Comparison of ENCODE assay signal across 2 cellular contexts in genomic region chr19:32421589-32422361, GRCh38.
TF ChIP-seq lines count a peak whose summit lies in the region.

No MANE protein-coding gene starts in this region.

TF ChIP-seq in HEK293, 187 proteins besides CTCF, POLR2A, EP300 and RAD21 (continued from another document):
- TF ChIP-seq, protein P1, sequence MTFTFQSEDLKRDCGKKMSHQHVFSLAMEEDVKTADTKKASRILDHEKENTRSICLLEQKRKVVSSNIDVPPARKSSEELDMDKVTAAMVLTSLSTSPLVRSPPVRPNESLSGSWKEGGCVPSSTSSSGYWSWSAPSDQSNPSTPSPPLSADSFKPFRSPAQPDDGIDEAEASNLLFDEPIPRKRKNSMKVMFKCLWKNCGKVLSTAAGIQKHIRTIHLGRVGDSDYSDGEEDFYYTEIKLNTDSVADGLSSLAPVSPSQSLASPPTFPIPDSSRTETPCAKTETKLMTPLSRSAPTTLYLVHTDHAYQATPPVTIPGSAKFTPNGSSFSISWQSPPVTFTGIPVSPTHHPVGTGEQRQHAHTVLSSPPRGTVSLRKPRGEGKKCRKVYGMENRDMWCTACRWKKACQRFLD (tag by site-specific recombination; IDR thresholded peaks at IDR 0.05), result no peak
- TF ChIP-seq TCF7L2 (IDR thresholded peaks at IDR 0.05; ENCODE audit: borderline replicate concordance, low read depth, low read length) (no peak), ZBTB17 (tag by site-specific recombination; IDR thresholded peaks at IDR 0.05) (peak; percentile 90)
- TF ChIP-seq, protein P2, sequence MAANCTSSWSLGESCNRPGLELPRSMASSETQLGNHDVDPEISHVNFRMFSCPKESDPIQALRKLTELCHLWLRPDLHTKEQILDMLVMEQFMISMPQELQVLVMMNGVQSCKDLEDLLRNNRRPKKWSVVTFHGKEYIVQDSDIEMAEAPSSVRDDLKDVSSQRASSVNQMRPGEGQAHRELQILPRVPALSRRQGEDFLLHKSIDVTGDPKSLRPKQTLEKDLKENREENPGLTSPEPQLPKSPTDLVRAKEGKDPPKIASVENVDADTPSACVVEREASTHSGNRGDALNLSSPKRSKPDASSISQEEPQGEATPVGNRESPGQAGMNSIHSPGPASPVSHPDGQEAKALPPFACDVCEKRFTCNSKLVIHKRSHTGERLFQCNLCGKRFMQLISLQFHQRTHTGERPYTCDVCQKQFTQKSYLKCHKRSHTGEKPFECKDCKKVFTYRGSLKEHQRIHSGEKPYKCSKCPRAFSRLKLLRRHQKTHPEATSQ (tag by site-specific recombination; IDR thresholded peaks at IDR 0.05), result no peak
TF ChIP-seq in HEK293: peak in this region for 1.

TF ChIP-seq in K562, 482 proteins besides CTCF, POLR2A, EP300 and RAD21 (continued from another document and continues in another):
- TF ChIP-seq SMAD2 (IDR thresholded peaks at IDR 0.05; ENCODE audit: low read depth, low read length), result no peak
- TF ChIP-seq MAFG (tag; conservative IDR thresholded peaks at IDR 0.05), result no peak
- TF ChIP-seq MYC (IDR thresholded peaks at IDR 0.05; ENCODE audit: low read depth, low read length), result peak; percentile 86
- no peak for TF ChIP-seq MYC (CRISPR knock-in tag; IDR thresholded peaks at IDR 0.05; ENCODE audit: borderline replicate concordance, low read depth)
- no peak for TF ChIP-seq HDAC6 (IDR thresholded peaks at IDR 0.05; ENCODE audit: low read depth, low read length)
- TF ChIP-seq NR2C1 (IDR thresholded peaks at IDR 0.05), result 0 out of 2 replicates have a peak, but pooled peaks have one; percentile 28
- TF ChIP-seq NR2C1 (tag; IDR thresholded peaks at IDR 0.05), result peak; percentile 40; the same call in 1 of the 2 replicates
- no peak for TF ChIP-seq NFYB (IDR thresholded peaks at IDR 0.05; ENCODE audit: extremely low read depth, insufficient read length)
- 0 out of 2 replicates have a peak, but pooled peaks have one; percentile 58 for TF ChIP-seq JUN (IDR thresholded peaks at IDR 0.05; ENCODE audit: borderline replicate concordance, low read depth, low read length)
- no peak for TF ChIP-seq JUN (CRISPR knock-in tag; IDR thresholded peaks at IDR 0.05; ENCODE audit: borderline replicate concordance)
- no peak for TF ChIP-seq FOXA3 (CRISPR knock-in tag; conservative IDR thresholded peaks at IDR 0.05 in 1 of 2, IDR thresholded peaks at IDR 0.05 in 1 of 2)
- TF ChIP-seq PRDM10 (IDR thresholded peaks at IDR 0.05; ENCODE audit: partially characterized antibody), result peak; percentile 80
- TF ChIP-seq ZNF551 (CRISPR knock-in tag; IDR thresholded peaks at IDR 0.05), result no peak
- no peak for TF ChIP-seq TARDBP (IDR thresholded peaks at IDR 0.05)
- TF ChIP-seq, protein P3, sequence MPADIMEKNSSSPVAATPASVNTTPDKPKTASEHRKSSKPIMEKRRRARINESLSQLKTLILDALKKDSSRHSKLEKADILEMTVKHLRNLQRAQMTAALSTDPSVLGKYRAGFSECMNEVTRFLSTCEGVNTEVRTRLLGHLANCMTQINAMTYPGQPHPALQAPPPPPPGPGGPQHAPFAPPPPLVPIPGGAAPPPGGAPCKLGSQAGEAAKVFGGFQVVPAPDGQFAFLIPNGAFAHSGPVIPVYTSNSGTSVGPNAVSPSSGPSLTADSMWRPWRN (IDR thresholded peaks at IDR 0.05; ENCODE audit: low read depth), result 0 out of 2 replicates have a peak, but pooled peaks have one; percentile 60
- TF ChIP-seq ZNF121 (CRISPR knock-in tag; conservative IDR thresholded peaks at IDR 0.05), result no peak
- no peak for TF ChIP-seq FOXA1 (IDR thresholded peaks at IDR 0.05; ENCODE audit: borderline replicate concordance)
- TF ChIP-seq RBM39 (optimal IDR thresholded peaks at IDR 0.05; ENCODE audit: low read depth, low read length), result no peak
- no peak for TF ChIP-seq ZNF696 (CRISPR knock-in tag; conservative IDR thresholded peaks at IDR 0.05)
- TF ChIP-seq ZNF311 (CRISPR knock-in tag; IDR thresholded peaks at IDR 0.05), result no peak
- no peak for TF ChIP-seq POLR2AphosphoS2 (IDR thresholded peaks at IDR 0.05; ENCODE audit: low read length)
- TF ChIP-seq NR2C2 (CRISPR knock-in tag; IDR thresholded peaks at IDR 0.05), result no peak
- TF ChIP-seq NR2C2 (tag; IDR thresholded peaks at IDR 0.05), result peak; percentile 81
- TF ChIP-seq, protein P4, sequence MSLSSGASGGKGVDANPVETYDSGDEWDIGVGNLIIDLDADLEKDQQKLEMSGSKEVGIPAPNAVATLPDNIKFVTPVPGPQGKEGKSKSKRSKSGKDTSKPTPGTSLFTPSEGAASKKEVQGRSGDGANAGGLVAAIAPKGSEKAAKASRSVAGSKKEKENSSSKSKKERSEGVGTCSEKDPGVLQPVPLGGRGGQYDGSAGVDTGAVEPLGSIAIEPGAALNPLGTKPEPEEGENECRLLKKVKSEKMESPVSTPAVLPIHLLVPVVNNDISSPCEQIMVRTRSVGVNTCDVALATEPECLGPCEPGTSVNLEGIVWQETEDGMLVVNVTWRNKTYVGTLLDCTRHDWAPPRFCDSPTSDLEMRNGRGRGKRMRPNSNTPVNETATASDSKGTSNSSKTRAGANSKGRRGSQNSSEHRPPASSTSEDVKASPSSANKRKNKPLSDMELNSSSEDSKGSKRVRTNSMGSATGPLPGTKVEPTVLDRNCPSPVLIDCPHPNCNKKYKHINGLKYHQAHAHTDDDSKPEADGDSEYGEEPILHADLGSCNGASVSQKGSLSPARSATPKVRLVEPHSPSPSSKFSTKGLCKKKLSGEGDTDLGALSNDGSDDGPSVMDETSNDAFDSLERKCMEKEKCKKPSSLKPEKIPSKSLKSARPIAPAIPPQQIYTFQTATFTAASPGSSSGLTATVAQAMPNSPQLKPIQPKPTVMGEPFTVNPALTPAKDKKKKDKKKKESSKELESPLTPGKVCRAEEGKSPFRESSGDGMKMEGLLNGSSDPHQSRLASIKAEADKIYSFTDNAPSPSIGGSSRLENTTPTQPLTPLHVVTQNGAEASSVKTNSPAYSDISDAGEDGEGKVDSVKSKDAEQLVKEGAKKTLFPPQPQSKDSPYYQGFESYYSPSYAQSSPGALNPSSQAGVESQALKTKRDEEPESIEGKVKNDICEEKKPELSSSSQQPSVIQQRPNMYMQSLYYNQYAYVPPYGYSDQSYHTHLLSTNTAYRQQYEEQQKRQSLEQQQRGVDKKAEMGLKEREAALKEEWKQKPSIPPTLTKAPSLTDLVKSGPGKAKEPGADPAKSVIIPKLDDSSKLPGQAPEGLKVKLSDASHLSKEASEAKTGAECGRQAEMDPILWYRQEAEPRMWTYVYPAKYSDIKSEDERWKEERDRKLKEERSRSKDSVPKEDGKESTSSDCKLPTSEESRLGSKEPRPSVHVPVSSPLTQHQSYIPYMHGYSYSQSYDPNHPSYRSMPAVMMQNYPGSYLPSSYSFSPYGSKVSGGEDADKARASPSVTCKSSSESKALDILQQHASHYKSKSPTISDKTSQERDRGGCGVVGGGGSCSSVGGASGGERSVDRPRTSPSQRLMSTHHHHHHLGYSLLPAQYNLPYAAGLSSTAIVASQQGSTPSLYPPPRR (CRISPR knock-in tag; IDR thresholded peaks at IDR 0.05; ENCODE audit: borderline replicate concordance), result no peak
- TF ChIP-seq CAMTA2 (CRISPR knock-in tag; conservative IDR thresholded peaks at IDR 0.05), result no peak
- peak; percentile 94 for TF ChIP-seq ZNF384 (IDR thresholded peaks at IDR 0.05; ENCODE audit: low read depth, low read length)
- peak; percentile 41 to 70; a peak in 3 of 4 replicates for TF ChIP-seq TRIM24 (IDR thresholded peaks at IDR 0.05)
- TF ChIP-seq, protein P5, sequence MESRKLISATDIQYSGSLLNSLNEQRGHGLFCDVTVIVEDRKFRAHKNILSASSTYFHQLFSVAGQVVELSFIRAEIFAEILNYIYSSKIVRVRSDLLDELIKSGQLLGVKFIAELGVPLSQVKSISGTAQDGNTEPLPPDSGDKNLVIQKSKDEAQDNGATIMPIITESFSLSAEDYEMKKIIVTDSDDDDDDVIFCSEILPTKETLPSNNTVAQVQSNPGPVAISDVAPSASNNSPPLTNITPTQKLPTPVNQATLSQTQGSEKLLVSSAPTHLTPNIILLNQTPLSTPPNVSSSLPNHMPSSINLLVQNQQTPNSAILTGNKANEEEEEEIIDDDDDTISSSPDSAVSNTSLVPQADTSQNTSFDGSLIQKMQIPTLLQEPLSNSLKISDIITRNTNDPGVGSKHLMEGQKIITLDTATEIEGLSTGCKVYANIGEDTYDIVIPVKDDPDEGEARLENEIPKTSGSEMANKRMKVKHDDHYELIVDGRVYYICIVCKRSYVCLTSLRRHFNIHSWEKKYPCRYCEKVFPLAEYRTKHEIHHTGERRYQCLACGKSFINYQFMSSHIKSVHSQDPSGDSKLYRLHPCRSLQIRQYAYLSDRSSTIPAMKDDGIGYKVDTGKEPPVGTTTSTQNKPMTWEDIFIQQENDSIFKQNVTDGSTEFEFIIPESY (CRISPR knock-in tag; IDR thresholded peaks at IDR 0.05), result no peak
- TF ChIP-seq SRSF1 (IDR thresholded peaks at IDR 0.05; ENCODE audit: low read depth, low read length), result no peak
- no peak for TF ChIP-seq ZNF408 (CRISPR knock-in tag; IDR thresholded peaks at IDR 0.05; ENCODE audit: low read depth)
- no peak for TF ChIP-seq ETV5 (CRISPR knock-in tag; IDR thresholded peaks at IDR 0.05; ENCODE audit: low read depth)
- TF ChIP-seq ZNF217 (CRISPR knock-in tag; IDR thresholded peaks at IDR 0.05), result no peak
- TF ChIP-seq NFIC (IDR thresholded peaks at IDR 0.05), result 0 out of 2 replicates have a peak, but pooled peaks have one; percentile 32
- peak; percentile 58 for TF ChIP-seq BHLHE40 (IDR thresholded peaks at IDR 0.05; ENCODE audit: low read length)
- TF ChIP-seq SAFB2 (IDR thresholded peaks at IDR 0.05; ENCODE audit: borderline replicate concordance, low read depth, low read length, severe bottlenecking), result no peak
- TF ChIP-seq ARNT (IDR thresholded peaks at IDR 0.05), result no peak; a peak in 1 of 4 replicates
- TF ChIP-seq NFE2L1 (tag; IDR thresholded peaks at IDR 0.05; ENCODE audit: borderline replicate concordance, low read depth), result no peak
- no peak; the same call in 1 of the 2 replicates for TF ChIP-seq ZNF24 (IDR thresholded peaks at IDR 0.05)
- no peak for TF ChIP-seq ZNF586 (CRISPR knock-in tag; conservative IDR thresholded peaks at IDR 0.05)
- TF ChIP-seq, protein P6, sequence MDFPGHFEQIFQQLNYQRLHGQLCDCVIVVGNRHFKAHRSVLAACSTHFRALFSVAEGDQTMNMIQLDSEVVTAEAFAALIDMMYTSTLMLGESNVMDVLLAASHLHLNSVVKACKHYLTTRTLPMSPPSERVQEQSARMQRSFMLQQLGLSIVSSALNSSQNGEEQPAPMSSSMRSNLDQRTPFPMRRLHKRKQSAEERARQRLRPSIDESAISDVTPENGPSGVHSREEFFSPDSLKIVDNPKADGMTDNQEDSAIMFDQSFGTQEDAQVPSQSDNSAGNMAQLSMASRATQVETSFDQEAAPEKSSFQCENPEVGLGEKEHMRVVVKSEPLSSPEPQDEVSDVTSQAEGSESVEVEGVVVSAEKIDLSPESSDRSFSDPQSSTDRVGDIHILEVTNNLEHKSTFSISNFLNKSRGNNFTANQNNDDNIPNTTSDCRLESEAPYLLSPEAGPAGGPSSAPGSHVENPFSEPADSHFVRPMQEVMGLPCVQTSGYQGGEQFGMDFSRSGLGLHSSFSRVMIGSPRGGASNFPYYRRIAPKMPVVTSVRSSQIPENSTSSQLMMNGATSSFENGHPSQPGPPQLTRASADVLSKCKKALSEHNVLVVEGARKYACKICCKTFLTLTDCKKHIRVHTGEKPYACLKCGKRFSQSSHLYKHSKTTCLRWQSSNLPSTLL (IDR thresholded peaks at IDR 0.05), result no peak
- TF ChIP-seq, protein P7, sequence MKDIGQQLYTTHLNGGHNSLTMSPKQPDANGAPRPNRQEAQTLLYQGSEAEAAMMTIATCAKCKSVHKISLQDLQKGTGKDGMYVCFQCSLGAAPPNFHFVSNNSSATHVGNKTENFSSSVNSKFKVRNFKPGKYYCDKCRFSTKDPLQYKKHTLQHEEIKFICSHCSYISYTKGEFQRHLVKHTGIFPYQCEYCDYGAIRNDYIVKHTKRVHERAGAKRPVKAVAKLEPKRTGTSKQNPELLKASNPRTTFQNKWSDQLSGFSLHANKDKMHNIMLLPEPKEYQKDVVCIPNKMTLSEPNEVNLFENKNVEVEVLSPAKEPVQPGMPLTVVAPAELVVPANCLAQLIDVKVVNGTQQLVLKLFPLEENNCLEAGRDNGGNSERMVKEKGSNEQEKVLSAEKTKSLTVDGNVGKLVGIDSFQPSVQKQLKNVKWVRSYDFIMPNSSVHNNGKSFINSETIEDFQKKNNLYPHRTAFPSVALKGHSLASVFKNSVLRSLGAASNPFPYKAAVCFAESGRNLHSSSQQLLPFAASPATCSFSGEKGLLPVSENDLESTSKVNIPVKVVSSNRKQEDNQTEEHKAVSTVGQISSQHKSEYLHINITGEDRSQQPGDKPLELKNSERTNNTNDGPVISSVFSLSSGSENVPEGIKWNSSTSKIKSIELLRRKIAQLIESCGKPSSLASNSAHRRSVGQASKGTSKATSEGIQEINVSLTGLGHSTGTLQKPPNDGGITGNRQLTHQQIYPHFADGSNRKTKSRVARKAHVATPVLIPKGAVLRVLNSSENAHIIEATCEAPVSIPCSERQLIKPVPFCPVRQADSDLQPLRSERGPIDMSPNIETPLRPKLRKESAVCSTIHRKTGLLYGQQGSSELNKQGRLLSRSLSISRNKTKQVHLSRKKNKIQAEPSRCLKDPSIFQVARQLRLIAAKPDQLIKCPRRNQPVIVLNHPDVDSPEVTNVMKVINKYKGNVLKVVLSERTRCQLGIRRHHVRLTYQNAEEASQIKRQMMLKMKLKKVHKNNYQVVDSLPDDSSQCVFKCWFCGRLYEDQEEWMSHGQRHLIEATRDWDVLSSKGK (CRISPR knock-in tag; IDR thresholded peaks at IDR 0.05), result no peak
- no peak for TF ChIP-seq TCF7L2 (IDR thresholded peaks at IDR 0.05; ENCODE audit: low read depth, low read length)
- no peak for TF ChIP-seq KAT8 (IDR thresholded peaks at IDR 0.05; ENCODE audit: low read depth)
- TF ChIP-seq SIX5 (IDR thresholded peaks at IDR 0.05; ENCODE audit: borderline replicate concordance in 1 of 2, insufficient read depth in 1 of 2, low read depth in 1 of 2, low read length in 2 of 2), result no peak
- peak; percentile 85 for TF ChIP-seq CBFA2T3 (IDR thresholded peaks at IDR 0.05)
